ENCODE assay signal across 8 cellular contexts in genomic region chr3:141412087-141412935, GRCh38. TPM values are rescaled to one million over a fixed set of nuclear protein-coding genes. Genes with fewer than 3 reads are reported as not detected.
DNase-seq lines count a peak whose midpoint lies in the region; ATAC-seq lines count a peak whose summit lies in the region.

No MANE protein-coding gene starts in this region.

- in situ Hi-C loops in G401 (cut with HindIII; ENCODE audit: low sequenced_read_pairs) = no loop called here
- in situ Hi-C loops in T47D (cut with HindIII; ENCODE audit: low pct_unique_long_range_greater_than_20kb, low sequenced_read_pairs) = no loop called here

- peak; percentile 75 for DNase-seq in G401 (ENCODE audit: low spot score)
- peak; percentile 54 to 75 for DNase-seq in T47D (ENCODE audit: low read depth in 1 of 2, low spot score in 1 of 2)
- peak; percentile 58 for DNase-seq in kidney glomerular epithelial cell (lab: John Stamatoyannopoulos, UW)
- DNase-seq in stimulated activated CD4-positive, alpha-beta T cell treated with anti-CD3 and anti-CD28 coated beads, Interleukin-4, amount 100 ng/mL, for 24 hours = peak; percentile 57
- no peak for DNase-seq in SIG-M5 treated with dmso at 0.1 percent for 504 hours (lab: John Stamatoyannopoulos, UW; ENCODE audit: unreplicated experiment)

- ATAC-seq in HG03565 (IDR thresholded peaks at IDR 0.05; ENCODE audit: unreplicated experiment) = peak; percentile 34
- ATAC-seq in HG02970 (IDR thresholded peaks at IDR 0.05; ENCODE audit: low FRiP score, unreplicated experiment) = no peak

- peaks cover 37% of the 10 kb centered on the region for H3K36me3 Mint-ChIP-seq in T-helper 1 cell treated with Interleukin-12 subunit alpha and Interleukin-12 subunit beta and Interleukin-4 antibody, amounts not matched to agents 30 μg/mL and 1 μg/mL, for 36 hours (ENCODE audit: low read depth)

- peak overlapping the region; percentile 73 for H3K4me3 Mint-ChIP-seq in T-helper 1 cell treated with Interleukin-12 subunit alpha and Interleukin-12 subunit beta and Interleukin-4 antibody, amounts not matched to agents 30 μg/mL and 1 μg/mL, for 36 hours

- peaks cover 57% of the 10 kb centered on the region for H3K4me1 Mint-ChIP-seq in T-helper 1 cell treated with Interleukin-12 subunit alpha and Interleukin-12 subunit beta and Interleukin-4 antibody, amounts not matched to agents 30 μg/mL and 1 μg/mL, for 36 hours (ENCODE audit: low read depth)

- peak overlapping the region; percentile 99 for H3K27ac Mint-ChIP-seq in T-helper 1 cell treated with Interleukin-12 subunit alpha and Interleukin-12 subunit beta and Interleukin-4 antibody, amounts not matched to agents 30 μg/mL and 1 μg/mL, for 36 hours

- no peaks in the 10 kb centered on the region for H3K9me3 Mint-ChIP-seq in T-helper 1 cell treated with Interleukin-12 subunit alpha and Interleukin-12 subunit beta and Interleukin-4 antibody, amounts not matched to agents 30 μg/mL and 1 μg/mL, for 36 hours

- no peaks in the 10 kb centered on the region for H3K27me3 Mint-ChIP-seq in T-helper 1 cell treated with Interleukin-12 subunit alpha and Interleukin-12 subunit beta and Interleukin-4 antibody, amounts not matched to agents 30 μg/mL and 1 μg/mL, for 36 hours (ENCODE audit: low read depth)

RNA-seq across cellular contexts. Expression of gene ZBTB38, which starts 44.0 kb away (rescaled TPM):
- total RNA-seq in G401 (2014; rRNA removed; shearing (Covaris generic)) = 7.4 and 33.8 TPM in 2 replicates
